In the genomic region with DNA sequence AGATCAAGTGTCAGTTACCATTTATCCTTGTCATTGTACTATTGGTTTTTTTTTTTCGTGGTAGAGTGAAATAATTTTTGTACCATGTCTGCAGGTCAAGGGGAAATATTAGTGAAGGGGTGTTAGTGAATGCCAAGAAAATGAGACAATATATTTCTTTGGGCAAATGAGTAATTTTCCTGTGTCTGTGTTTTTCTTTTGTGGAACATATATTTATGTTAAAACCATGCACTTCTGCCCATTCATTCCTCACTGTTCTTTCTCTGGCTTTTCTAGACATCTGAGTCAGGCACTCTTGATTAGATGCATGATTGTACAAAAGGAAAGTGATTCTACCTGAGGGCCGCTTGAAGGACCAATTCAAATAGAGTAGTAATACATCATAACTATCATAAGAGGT, we compare ENCODE assay signal across 18 cellular contexts.
"Had no signal": no experiment of that assay in that cellular context is flagged by ENCODE, and none has a peak within 500 bp of the region (broad histone marks: within the 10 kb centered on the region; RNA-seq: fewer than 3 reads in every experiment).

No MANE protein-coding gene starts in this region.

- H3K36me3 ChIP-seq: right atrium auricular region, sigmoid colon, stomach had no signal

- DNase-seq: foreskin melanocyte; head of caudate nucleus; left colon; left ventricle myocardium superior; mesendoderm; naive B cell; nephron progenitor cell; posterior cingulate gyrus; sigmoid colon; stimulated activated CD4-positive, alpha-beta T cell treated with anti-CD3 and anti-CD28 coated beads, Interleukin-12 subunit alpha, Interleukin-12 subunit beta, amount 100 ng/mL, for 4 hours; stimulated activated naive CD4-positive, alpha-beta T cell; stomach; substantia nigra; trophoblast cell had no signal

- H3K9me3 ChIP-seq: right atrium auricular region, sigmoid colon had no signal

- H3K4me3 ChIP-seq: hepatocyte, right atrium auricular region, sigmoid colon, skin epidermis, stomach had no signal

- H3K27me3 Mint-ChIP-seq: dendritic cell treated with granulocyte-macrophage colony-stimulating factor and Interleukin-4, amounts not matched to agents 40 ng/mL and 50 ng/mL, for 4 days had no signal

- ATAC-seq: left colon, left ventricle myocardium superior had no signal

- H3K4me1 Mint-ChIP-seq: naive B cell, nephron progenitor cell had no signal

- H3K27ac ChIP-seq: hepatocyte, right atrium auricular region, sigmoid colon, skin epidermis, stomach had no signal

- H3K4me1 ChIP-seq: right atrium auricular region, sigmoid colon, stomach had no signal

- H2AFZ ChIP-seq: hepatocyte had no signal

- H3K4me2 ChIP-seq: hepatocyte had no signal

- H3K27me3 ChIP-seq: hepatocyte, right atrium auricular region, sigmoid colon, stomach had no signal

- H3K9me3 Mint-ChIP-seq: nephron progenitor cell had no signal

- H3K4me3 Mint-ChIP-seq: dendritic cell treated with granulocyte-macrophage colony-stimulating factor and Interleukin-4, amounts not matched to agents 40 ng/mL and 50 ng/mL, for 4 days; nephron progenitor cell had no signal

- H3K27ac Mint-ChIP-seq: dendritic cell treated with granulocyte-macrophage colony-stimulating factor and Interleukin-4, amounts not matched to agents 40 ng/mL and 50 ng/mL, for 4 days; nephron progenitor cell had no signal

- H3K36me3 Mint-ChIP-seq: naive B cell had no signal
